Comparison of ENCODE assay signal across 19 cellular contexts in genomic region chr1:1191734-1192133, GRCh38. TPM values are rescaled to one million over a fixed set of nuclear protein-coding genes. Genes with fewer than 3 reads are reported as not detected.
DNase-seq lines count a peak whose midpoint lies in the region; ATAC-seq and TF ChIP-seq lines count a peak whose summit lies in the region.
"Had no signal": no experiment of that assay in that cellular context is flagged by ENCODE, and none has a peak within 500 bp of the region (broad histone marks: within the 10 kb centered on the region; RNA-seq: fewer than 3 reads in every experiment).

No MANE protein-coding gene starts in this region.

- peaks cover 22% of the 10 kb centered on the region for H3K9me3 Mint-ChIP-seq in chondrocyte (ENCODE audit: low read depth)
- H3K9me3 Mint-ChIP-seq in activated CD4-positive, alpha-beta T cell treated with anti-CD3 and anti-CD28 coated beads for 36 hours (ENCODE audit: low read depth): peaks cover 10% of the 10 kb centered on the region

- H3K36me3 Mint-ChIP-seq in chondrocyte (ENCODE audit: low read depth): peaks cover 9% of the 10 kb centered on the region
- H3K36me3 Mint-ChIP-seq in activated CD4-positive, alpha-beta T cell treated with anti-CD3 and anti-CD28 coated beads for 36 hours (ENCODE audit: low read depth): peaks cover 2% of the 10 kb centered on the region
- H3K36me3 Mint-ChIP-seq: CD14-positive monocyte; CD4-positive, alpha-beta memory T cell had no signal

- ATAC-seq in Right ventricle myocardium inferior (no peak), left ventricle myocardium superior (no peak), GM19324 (IDR thresholded peaks at IDR 0.05; ENCODE audit: low FRiP score, unreplicated experiment) (no peak)
- no peak for ATAC-seq in activated CD4-positive, alpha-beta T cell treated with anti-CD3 and anti-CD28 coated beads for 36 hours

- no peaks in the 10 kb centered on the region for H3K4me1 Mint-ChIP-seq in chondrocyte (ENCODE audit: low read depth)
- peaks cover 2% of the 10 kb centered on the region for H3K4me1 Mint-ChIP-seq in activated CD4-positive, alpha-beta T cell treated with anti-CD3 and anti-CD28 coated beads for 36 hours
- H3K4me1 Mint-ChIP-seq: H9 had no signal

- TF ChIP-seq CTCF in chondrocyte (IDR thresholded peaks at IDR 0.05): no peak

- intact Hi-C loops in Right ventricle myocardium inferior (cut with DNase I): no loop called here
- intact Hi-C loops in left ventricle myocardium superior (cut with micrococcal nuclease): no loop called here
- intact Hi-C loops in activated CD4-positive, alpha-beta T cell treated with anti-CD3 and anti-CD28 coated beads for 36 hours (cut with DNase I, micrococcal nuclease): no loop called here

- POLR2A ChIA-PET in activated CD4-positive, alpha-beta T cell treated with anti-CD3 and anti-CD28 coated beads for 36 hours (lab: Charles Lee): no interaction called here

- no peaks in the 10 kb centered on the region for H3K27me3 Mint-ChIP-seq in chondrocyte (ENCODE audit: low read depth)
- H3K27me3 Mint-ChIP-seq in activated CD4-positive, alpha-beta T cell treated with anti-CD3 and anti-CD28 coated beads for 36 hours: no peaks in the 10 kb centered on the region

- no peak overlapping the region for H3K27ac Mint-ChIP-seq in chondrocyte (ENCODE audit: unreplicated experiment)
- H3K27ac Mint-ChIP-seq in activated CD4-positive, alpha-beta T cell treated with anti-CD3 and anti-CD28 coated beads for 36 hours: no peak overlapping the region
- H3K27ac Mint-ChIP-seq: CD14-positive monocyte; CD4-positive, alpha-beta memory T cell; H9 had no signal

- CTCF ChIA-PET in activated CD4-positive, alpha-beta T cell treated with anti-CD3 and anti-CD28 coated beads for 36 hours (lab: Charles Lee): no interaction called here

- DNase-seq in activated CD8-positive, alpha-beta memory T cell treated with anti-CD3 and anti-CD28 coated beads, Interleukin-2, amount 50 U/mL, for 48 hours: peak; percentile 40
- DNase-seq in activated CD8-positive, alpha-beta memory T cell treated with anti-CD3 and anti-CD28 coated beads for 24 hours: no peak
- DNase-seq in Right ventricle myocardium inferior (ENCODE audit: missing footprints): peak; percentile 26
- DNase-seq in left ventricle myocardium superior: no peak
- DNase-seq in chondrocyte (ENCODE audit: low spot score): peak; percentile 46
- DNase-seq in activated CD4-positive, alpha-beta T cell treated with anti-CD3 and anti-CD28 coated beads for 36 hours: no peak
- no peak for DNase-seq in activated CD4-positive, alpha-beta T cell treated with anti-CD3 and anti-CD28 coated beads for 4 hours
- DNase-seq: 8988T; CD4-positive, alpha-beta memory T cell; DMS153; DMS79; GDM1; H9 had no signal

- H3K4me3 Mint-ChIP-seq in chondrocyte (ENCODE audit: unreplicated experiment): no peak overlapping the region
- no peak overlapping the region for H3K4me3 Mint-ChIP-seq in activated CD4-positive, alpha-beta T cell treated with anti-CD3 and anti-CD28 coated beads for 36 hours
- H3K4me3 Mint-ChIP-seq: CD14-positive monocyte; CD4-positive, alpha-beta memory T cell; H9 had no signal

RNA-seq across cellular contexts. Expression of gene TNFRSF18, which starts 14.7 kb away (rescaled TPM):
- not detected for total RNA-seq in Right ventricle myocardium inferior
- 0.32 TPM for total RNA-seq in left ventricle myocardium superior
- total RNA-seq in chondrocyte: not detected in 3 replicates
- total RNA-seq in activated CD4-positive, alpha-beta T cell treated with anti-CD3 and anti-CD28 coated beads for 36 hours: 100 to 1,000 TPM in 1 of 2 experiments, 10 to 100 TPM in 1; 95.0 to 164 TPM
- total RNA-seq: HT-29 had no signal

RNA-seq across cellular contexts. Expression of gene TTLL10, which starts 18.1 kb away (rescaled TPM):
- total RNA-seq in Right ventricle myocardium inferior: 0.24 TPM
- total RNA-seq in left ventricle myocardium superior: not detected
- not detected in 3 replicates for total RNA-seq in chondrocyte
- not detected for total RNA-seq in activated CD4-positive, alpha-beta T cell treated with anti-CD3 and anti-CD28 coated beads for 36 hours
- total RNA-seq: A673; CD4-positive, alpha-beta memory T cell; Daoy had no signal

RNA-seq across cellular contexts. Expression of gene TNFRSF4, which starts 22.2 kb away (rescaled TPM):
- 1.4 TPM for total RNA-seq in Right ventricle myocardium inferior
- 2.3 TPM for total RNA-seq in left ventricle myocardium superior
- 0.24 to 0.59 TPM in 2 of 3 replicates, not detected in the other for total RNA-seq in chondrocyte
- total RNA-seq in activated CD4-positive, alpha-beta T cell treated with anti-CD3 and anti-CD28 coated beads for 36 hours: 100 to 1,000 TPM; 340 to 418 TPM
- total RNA-seq: Daoy, H1, HT-29 had no signal

RNA-seq across cellular contexts. Expression of gene SDF4, which starts 40.1 kb away (rescaled TPM):
- total RNA-seq in Right ventricle myocardium inferior (125 TPM), left ventricle myocardium superior (117 TPM), chondrocyte (164 to 191 TPM (median 165 TPM) in 3 replicates)
- 100 to 1,000 TPM; 108 to 128 TPM for total RNA-seq in activated CD4-positive, alpha-beta T cell treated with anti-CD3 and anti-CD28 coated beads for 36 hours

RNA-seq across cellular contexts. Expression of gene B3GALT6, which starts 40.3 kb away (rescaled TPM):
- total RNA-seq in Right ventricle myocardium inferior: 8.3 TPM
- 7.5 TPM for total RNA-seq in left ventricle myocardium superior
- 37.4 to 39.6 TPM (median 39.6 TPM) in 3 replicates for total RNA-seq in chondrocyte
- total RNA-seq in activated CD4-positive, alpha-beta T cell treated with anti-CD3 and anti-CD28 coated beads for 36 hours: 10 to 100 TPM in 1 of 2 experiments, 1 to 10 TPM in 1; 9.4 to 12.2 TPM

Comparison
In these comparisons a context has a peak if more than half of its experiments do, and no peak if none do; other contexts are left out.
1. DNase-seq: peak in activated CD8-positive, alpha-beta memory T cell treated with anti-CD3 and anti-CD28 coated beads, Interleukin-2, amount 50 U/mL, for 48 hours (single experiment), Right ventricle myocardium inferior (single experiment) and chondrocyte (single experiment); none in activated CD8-positive, alpha-beta memory T cell treated with anti-CD3 and anti-CD28 coated beads for 24 hours (single experiment), left ventricle myocardium superior (single experiment), activated CD4-positive, alpha-beta T cell treated with anti-CD3 and anti-CD28 coated beads for 36 hours (single experiment) and activated CD4-positive, alpha-beta T cell treated with anti-CD3 and anti-CD28 coated beads for 4 hours (0 of 2).
2. RNA of gene TNFRSF18, which starts 14.7 kb away (total RNA-seq): 95.0 to 164 TPM in activated CD4-positive, alpha-beta T cell treated with anti-CD3 and anti-CD28 coated beads for 36 hours; 0.32 TPM in left ventricle myocardium superior (single experiment), not detected in Right ventricle myocardium inferior (single experiment) and not detected in chondrocyte; every median in the first group is over 10 times any median in the second.
3. RNA of gene TNFRSF4, which starts 22.2 kb away (total RNA-seq): 340 to 418 TPM in activated CD4-positive, alpha-beta T cell treated with anti-CD3 and anti-CD28 coated beads for 36 hours; 2.3 TPM in left ventricle myocardium superior (single experiment), 1.4 TPM in Right ventricle myocardium inferior (single experiment) and 0.24 to 0.59 TPM in chondrocyte; every median in the first group is over 100 times any median in the second.